ENCODE assay signal across 15 cellular contexts in genomic region chr7:10956528-10956927, GRCh38. TPM values are rescaled to one million over a fixed set of nuclear protein-coding genes. Genes with fewer than 3 reads are reported as not detected.
DNase-seq lines count a peak whose midpoint lies in the region; ATAC-seq and TF ChIP-seq lines count a peak whose summit lies in the region.
"Had no signal": no experiment of that assay in that cellular context is flagged by ENCODE, and none has a peak within 500 bp of the region (broad histone marks: within the 10 kb centered on the region; RNA-seq: fewer than 3 reads in every experiment).

No MANE protein-coding gene starts in this region.

- no peaks in the 10 kb centered on the region for H4K20me1 ChIP-seq in neural progenitor cell (ENCODE audit: low read depth)

- H3K27ac Mint-ChIP-seq in HFFc6 (peak overlapping the region; percentile 29; the same call in 1 of the 2 replicates), neural progenitor cell (no peak overlapping the region), mesothelial cell of epicardium (no peak overlapping the region)
- H3K27ac Mint-ChIP-seq: B cell; CD4-positive, alpha-beta T cell had no signal

- TF ChIP-seq CTCF in HFFc6 (IDR thresholded peaks at IDR 0.05) (no peak), neural progenitor cell (IDR thresholded peaks at IDR 0.05) (no peak), gastrocnemius medialis (IDR thresholded peaks at IDR 0.05 in 4 of 5, conservative IDR thresholded peaks at IDR 0.05 in 1 of 5) (no peak), mesothelial cell of epicardium (IDR thresholded peaks at IDR 0.05; ENCODE audit: unreplicated experiment) (no peak)

- H3K27me3 Mint-ChIP-seq in HFFc6 (ENCODE audit: insufficient read depth) (peaks cover 4% of the 10 kb centered on the region; the same call in 1 of the 2 replicates), neural progenitor cell (ENCODE audit: insufficient read depth, low read depth) (peaks cover 2% of the 10 kb centered on the region), mesothelial cell of epicardium (ENCODE audit: low read depth) (no peaks in the 10 kb centered on the region)

- H3F3A ChIP-seq in neural progenitor cell (ENCODE audit: low read depth) = no peaks in the 10 kb centered on the region

- no peak for ATAC-seq in gastrocnemius medialis

- no peak overlapping the region for H3K4me2 ChIP-seq in neural progenitor cell

- in situ Hi-C loops in gastrocnemius medialis (cut with MboI; ENCODE audit: low sequenced_read_pairs in 4 of 4) = no loop called here

- DNase-seq in HFFc6 = no peak
- DNase-seq in RPMI7951 (ENCODE audit: low read depth) = peak; percentile 14
- DNase-seq in neural progenitor cell (ENCODE audit: low spot score) = no peak
- DNase-seq in GM19238 (ENCODE audit: insufficient read length, low spot score) = no peak
- no peak for DNase-seq in gastrocnemius medialis
- no peak for DNase-seq in mesothelial cell of epicardium (ENCODE audit: low spot score in 2 of 2, unreplicated experiment in 2 of 2)
- DNase-seq: C1 segment of cervical spinal cord; CD4-positive, alpha-beta T cell; DMS79; EL; H7; KG1 had no signal

- H3K4me1 Mint-ChIP-seq in HFFc6 (ENCODE audit: low read depth) (peaks cover 16% of the 10 kb centered on the region; the same call in 1 of the 2 replicates), neural progenitor cell (no peaks in the 10 kb centered on the region), mesothelial cell of epicardium (no peaks in the 10 kb centered on the region)

- no peak overlapping the region for H3K9ac ChIP-seq in neural progenitor cell

- H3K27ac ChIP-seq in ACC112 (ENCODE audit: low read depth, low read length) = no peak overlapping the region
- no peak overlapping the region for H3K27ac ChIP-seq in neural progenitor cell
- H3K27ac ChIP-seq in gastrocnemius medialis = no peak overlapping the region
- H3K27ac ChIP-seq: HL-60 had no signal

- H3K4me3 ChIP-seq in ACC112 (ENCODE audit: low read depth, low read length) = peak overlapping the region; percentile 29; the same call in 1 of the 2 replicates
- H3K4me3 ChIP-seq in neural progenitor cell = no peak overlapping the region
- no peak overlapping the region for H3K4me3 ChIP-seq in gastrocnemius medialis

- H3K36me3 Mint-ChIP-seq in HFFc6 (ENCODE audit: low read depth) = no peaks in the 10 kb centered on the region
- H3K36me3 Mint-ChIP-seq in neural progenitor cell = no peaks in the 10 kb centered on the region
- H3K36me3 Mint-ChIP-seq in mesothelial cell of epicardium = no peaks in the 10 kb centered on the region

- H3K4me1 ChIP-seq in ACC112 (ENCODE audit: control insufficient read depth, insufficient read depth, low read length, unreplicated experiment) (no peaks in the 10 kb centered on the region), neural progenitor cell (no peaks in the 10 kb centered on the region), gastrocnemius medialis (no peaks in the 10 kb centered on the region)

- no peak for TF ChIP-seq POLR2A in gastrocnemius medialis (IDR thresholded peaks at IDR 0.05)

- H3K36me3 ChIP-seq in ACC112 (ENCODE audit: insufficient read depth, low read length) = no peaks in the 10 kb centered on the region
- no peaks in the 10 kb centered on the region for H3K36me3 ChIP-seq in neural progenitor cell
- no peaks in the 10 kb centered on the region for H3K36me3 ChIP-seq in gastrocnemius medialis

- H2AFZ ChIP-seq in ACC112 (ENCODE audit: low read length, unreplicated experiment) = peak overlapping the region; percentile 81
- peak overlapping the region; percentile 19 for H2AFZ ChIP-seq in neural progenitor cell (replicated peaks)

- intact Hi-C loops in gastrocnemius medialis (cut with DNase I; ENCODE audit: low total_unique reads) = no loop called here

- H3K4me3 Mint-ChIP-seq in HFFc6 (peak overlapping the region; percentile 77), neural progenitor cell (no peak overlapping the region), mesothelial cell of epicardium (no peak overlapping the region)
- H3K4me3 Mint-ChIP-seq: B cell; CD4-positive, alpha-beta T cell had no signal

- no peaks in the 10 kb centered on the region for H3K9me3 Mint-ChIP-seq in HFFc6
- peaks cover 2% of the 10 kb centered on the region for H3K9me3 Mint-ChIP-seq in neural progenitor cell
- peaks cover 16% of the 10 kb centered on the region for H3K9me3 Mint-ChIP-seq in mesothelial cell of epicardium

- H3K79me2 ChIP-seq in ACC112 (ENCODE audit: control insufficient read depth, insufficient read depth, low read length, unreplicated experiment) = no peaks in the 10 kb centered on the region
- H3K79me2 ChIP-seq in neural progenitor cell (ENCODE audit: low read depth) = no peaks in the 10 kb centered on the region

- H3K27me3 ChIP-seq in ACC112 (ENCODE audit: insufficient read depth, low read length) (peaks cover 2% of the 10 kb centered on the region; the same call in 1 of the 2 replicates), neural progenitor cell (no peaks in the 10 kb centered on the region), gastrocnemius medialis (no peaks in the 10 kb centered on the region)

- H3K9me3 ChIP-seq in neural progenitor cell (ENCODE audit: low read depth) (no peaks in the 10 kb centered on the region), gastrocnemius medialis (no peaks in the 10 kb centered on the region)

RNA-seq across cellular contexts. Expression of gene PHF14, which starts 17.1 kb away (rescaled TPM):
- total RNA-seq in HFFc6 (2021; fragmentation: NEBNext Ultra II Directional; extraction: Animal tissue kit (Norgen Biotek cat#: 25700)) = 10 to 100 TPM; 11.4 to 15.8 (median 13.3) TPM
- 35.1 and 41.5 TPM in 2 replicates for total RNA-seq in RPMI7951 (2014; rRNA removed; shearing (Covaris generic))
- total RNA-seq in neural progenitor cell (ENCODE audit: low replicate concordance) (53.1 and 80.4 TPM in 2 replicates), gastrocnemius medialis (10 to 100 TPM in 2 of 4 donors, 1 to 10 TPM in 2; 8.9 to 24.7 (median 12.4) TPM), mesothelial cell of epicardium (67.8 to 72.1 TPM (median 71.1 TPM) in 3 replicates)
